Comparison of ENCODE assay signal across 1 cellular context in the genomic region with DNA sequence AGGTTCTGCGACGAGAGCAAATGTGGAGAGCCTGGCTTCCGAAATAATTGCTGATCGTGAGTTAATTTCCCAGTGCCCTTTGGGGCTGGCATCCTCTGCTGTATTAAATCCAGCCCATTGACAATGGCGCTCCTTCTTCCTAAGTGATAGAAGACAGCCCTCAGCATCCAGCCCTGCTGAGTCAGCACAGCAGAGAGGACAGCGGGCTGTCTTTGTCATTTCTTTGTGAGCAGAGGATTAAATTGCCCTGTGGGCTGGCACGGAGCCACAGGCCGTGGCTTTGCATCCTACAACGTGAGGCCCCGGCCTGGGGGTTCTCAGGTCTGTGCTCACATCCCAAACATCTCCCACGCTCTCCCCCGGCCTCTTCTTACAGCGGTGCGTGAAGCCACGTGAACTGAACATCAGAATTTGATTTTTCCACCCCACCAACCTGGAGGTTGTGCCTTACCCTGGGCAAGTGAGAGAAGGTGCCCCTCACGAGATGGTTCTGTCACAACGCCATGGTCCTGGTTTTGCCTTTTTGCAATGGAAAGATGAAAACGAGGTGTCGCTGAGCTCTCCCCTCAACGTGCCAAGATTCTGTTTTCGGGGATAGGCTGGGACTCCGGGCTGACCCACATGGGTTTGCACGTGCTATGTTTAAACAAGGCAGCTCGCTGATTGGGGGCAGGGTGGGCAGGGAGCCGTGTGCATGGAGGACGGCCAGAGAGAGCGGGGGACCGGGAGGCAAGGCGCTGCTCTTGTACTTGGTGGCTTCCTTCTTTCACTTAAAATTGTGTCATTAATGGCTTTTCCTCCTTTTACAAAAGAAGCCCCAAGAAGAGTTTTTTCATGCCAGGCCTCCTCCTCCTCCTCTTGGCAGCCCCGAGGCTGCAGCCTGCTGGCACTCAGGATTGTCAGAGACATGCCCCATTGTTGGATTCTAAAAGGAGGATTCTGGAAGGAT.
TF ChIP-seq lines count a peak whose summit lies in the region.

No MANE protein-coding gene starts in this region.

TF ChIP-seq in H1, 55 proteins besides CTCF, POLR2A, EP300 and RAD21 (continued from another document):
- TF ChIP-seq NANOG (IDR thresholded peaks at IDR 0.05; ENCODE audit: insufficient read depth, low read depth, low read length, poor library complexity, severe bottlenecking): no peak
- TF ChIP-seq CEBPB (IDR thresholded peaks at IDR 0.05; ENCODE audit: low read depth, low read length): no peak
- TF ChIP-seq, protein P1, sequence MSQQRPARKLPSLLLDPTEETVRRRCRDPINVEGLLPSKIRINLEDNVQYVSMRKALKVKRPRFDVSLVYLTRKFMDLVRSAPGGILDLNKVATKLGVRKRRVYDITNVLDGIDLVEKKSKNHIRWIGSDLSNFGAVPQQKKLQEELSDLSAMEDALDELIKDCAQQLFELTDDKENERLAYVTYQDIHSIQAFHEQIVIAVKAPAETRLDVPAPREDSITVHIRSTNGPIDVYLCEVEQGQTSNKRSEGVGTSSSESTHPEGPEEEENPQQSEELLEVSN (IDR thresholded peaks at IDR 0.05): no peak
- no peak for TF ChIP-seq HDAC6 (IDR thresholded peaks at IDR 0.05; ENCODE audit: low read depth, low read length)
- TF ChIP-seq, protein P2, sequence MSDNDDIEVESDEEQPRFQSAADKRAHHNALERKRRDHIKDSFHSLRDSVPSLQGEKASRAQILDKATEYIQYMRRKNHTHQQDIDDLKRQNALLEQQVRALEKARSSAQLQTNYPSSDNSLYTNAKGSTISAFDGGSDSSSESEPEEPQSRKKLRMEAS (IDR thresholded peaks at IDR 0.05): no peak
- TF ChIP-seq POLR2AphosphoS5 (IDR thresholded peaks at IDR 0.05; ENCODE audit: low read depth, low read length): no peak
- no peak for TF ChIP-seq YY1 (IDR thresholded peaks at IDR 0.05; ENCODE audit: low read depth, low read length)
- TF ChIP-seq POU5F1 (IDR thresholded peaks at IDR 0.05; ENCODE audit: low read depth, low read length): no peak
- peak; percentile 45; the same call in 1 of the 2 replicates for TF ChIP-seq EGR1 (IDR thresholded peaks at IDR 0.05; ENCODE audit: borderline replicate concordance, low read depth, low read length)
- TF ChIP-seq CTBP2 (IDR thresholded peaks at IDR 0.05; ENCODE audit: borderline replicate concordance, insufficient read depth, insufficient read length, low read length): no peak
- TF ChIP-seq HDAC2 (IDR thresholded peaks at IDR 0.05; ENCODE audit: borderline replicate concordance in 1 of 2, low read depth in 2 of 2, low read length in 2 of 2): no peak
TF ChIP-seq in H1: peak in this region for 3.
